In the genomic region with DNA sequence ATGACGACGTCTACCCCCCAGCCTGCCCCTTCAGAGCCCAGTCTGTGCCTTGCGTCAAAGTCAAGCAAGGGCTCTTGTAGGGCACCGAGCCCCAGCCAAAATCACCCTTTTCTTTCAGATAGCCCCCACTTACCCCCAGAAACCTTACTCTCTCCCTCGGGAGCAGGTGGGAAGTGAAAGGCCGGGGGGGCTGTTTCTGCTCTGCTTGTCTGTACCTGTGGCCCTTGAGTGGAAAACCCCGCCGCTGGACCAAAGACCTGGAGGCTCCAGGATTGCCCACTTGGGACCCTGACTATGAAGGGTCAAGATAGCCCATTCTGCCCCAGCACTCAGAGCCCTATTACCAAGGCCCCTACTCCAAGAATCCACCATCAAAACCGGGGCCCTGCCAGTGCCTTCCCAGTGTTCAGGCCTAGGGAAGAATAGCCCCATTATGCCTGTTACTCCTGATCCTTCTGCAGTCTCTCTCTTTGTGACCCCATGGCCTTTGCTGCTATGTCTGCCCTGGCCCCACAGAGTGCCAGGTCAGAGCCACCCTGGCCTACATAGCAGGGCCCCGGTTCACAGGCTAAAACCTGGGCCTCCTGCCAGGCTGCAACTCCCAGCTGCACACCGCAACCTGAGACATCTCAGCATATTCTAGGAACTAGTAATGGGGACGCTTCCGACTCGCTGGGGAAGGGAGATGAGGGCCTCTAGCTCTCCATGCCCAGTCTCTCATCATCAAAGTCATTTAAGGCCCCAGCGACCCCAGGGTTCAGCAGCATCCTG, we compare ENCODE assay signal across 1 cellular context.
TF ChIP-seq lines count a peak whose summit lies in the region.

No MANE protein-coding gene starts in this region.

TF ChIP-seq in K562, 482 proteins besides CTCF, POLR2A, EP300 and RAD21 (continues in another document):
- peak; percentile 4; the same call in 1 of the 2 replicates for TF ChIP-seq ARID1B (IDR thresholded peaks at IDR 0.05)
- no peak for TF ChIP-seq ATF1 (CRISPR knock-in tag; IDR thresholded peaks at IDR 0.05)
- TF ChIP-seq ATF1 (tag; IDR thresholded peaks at IDR 0.05), result 0 out of 2 replicates have a peak, but pooled peaks have one; percentile 59
- TF ChIP-seq FOXA3 (CRISPR knock-in tag; conservative IDR thresholded peaks at IDR 0.05 in 1 of 2, IDR thresholded peaks at IDR 0.05 in 1 of 2), result 0 out of 4 replicates have a peak, but pooled peaks of 1 of the 2 experiments have one; percentile 17
- TF ChIP-seq ZFX (CRISPR knock-in tag; IDR thresholded peaks at IDR 0.05), result peak; percentile 81
- TF ChIP-seq HMBOX1 (IDR thresholded peaks at IDR 0.05), result peak; percentile 28; the same call in 1 of the 2 replicates
- no peak; the same call in 1 of the 2 replicates for TF ChIP-seq CXXC5 (CRISPR knock-in tag; IDR thresholded peaks at IDR 0.05)
- no peak for TF ChIP-seq NR2C2 (CRISPR knock-in tag; IDR thresholded peaks at IDR 0.05)
- TF ChIP-seq NR2C2 (tag; IDR thresholded peaks at IDR 0.05), result peak; percentile 12; the same call in 1 of the 2 replicates
- 0 out of 4 replicates have a peak, but pooled peaks of 1 of the 2 experiments have one; percentile 34 for TF ChIP-seq UBTF (IDR thresholded peaks at IDR 0.05; ENCODE audit: borderline replicate concordance in 1 of 2, low read depth in 2 of 2, low read length in 2 of 2)
- TF ChIP-seq, protein P1, sequence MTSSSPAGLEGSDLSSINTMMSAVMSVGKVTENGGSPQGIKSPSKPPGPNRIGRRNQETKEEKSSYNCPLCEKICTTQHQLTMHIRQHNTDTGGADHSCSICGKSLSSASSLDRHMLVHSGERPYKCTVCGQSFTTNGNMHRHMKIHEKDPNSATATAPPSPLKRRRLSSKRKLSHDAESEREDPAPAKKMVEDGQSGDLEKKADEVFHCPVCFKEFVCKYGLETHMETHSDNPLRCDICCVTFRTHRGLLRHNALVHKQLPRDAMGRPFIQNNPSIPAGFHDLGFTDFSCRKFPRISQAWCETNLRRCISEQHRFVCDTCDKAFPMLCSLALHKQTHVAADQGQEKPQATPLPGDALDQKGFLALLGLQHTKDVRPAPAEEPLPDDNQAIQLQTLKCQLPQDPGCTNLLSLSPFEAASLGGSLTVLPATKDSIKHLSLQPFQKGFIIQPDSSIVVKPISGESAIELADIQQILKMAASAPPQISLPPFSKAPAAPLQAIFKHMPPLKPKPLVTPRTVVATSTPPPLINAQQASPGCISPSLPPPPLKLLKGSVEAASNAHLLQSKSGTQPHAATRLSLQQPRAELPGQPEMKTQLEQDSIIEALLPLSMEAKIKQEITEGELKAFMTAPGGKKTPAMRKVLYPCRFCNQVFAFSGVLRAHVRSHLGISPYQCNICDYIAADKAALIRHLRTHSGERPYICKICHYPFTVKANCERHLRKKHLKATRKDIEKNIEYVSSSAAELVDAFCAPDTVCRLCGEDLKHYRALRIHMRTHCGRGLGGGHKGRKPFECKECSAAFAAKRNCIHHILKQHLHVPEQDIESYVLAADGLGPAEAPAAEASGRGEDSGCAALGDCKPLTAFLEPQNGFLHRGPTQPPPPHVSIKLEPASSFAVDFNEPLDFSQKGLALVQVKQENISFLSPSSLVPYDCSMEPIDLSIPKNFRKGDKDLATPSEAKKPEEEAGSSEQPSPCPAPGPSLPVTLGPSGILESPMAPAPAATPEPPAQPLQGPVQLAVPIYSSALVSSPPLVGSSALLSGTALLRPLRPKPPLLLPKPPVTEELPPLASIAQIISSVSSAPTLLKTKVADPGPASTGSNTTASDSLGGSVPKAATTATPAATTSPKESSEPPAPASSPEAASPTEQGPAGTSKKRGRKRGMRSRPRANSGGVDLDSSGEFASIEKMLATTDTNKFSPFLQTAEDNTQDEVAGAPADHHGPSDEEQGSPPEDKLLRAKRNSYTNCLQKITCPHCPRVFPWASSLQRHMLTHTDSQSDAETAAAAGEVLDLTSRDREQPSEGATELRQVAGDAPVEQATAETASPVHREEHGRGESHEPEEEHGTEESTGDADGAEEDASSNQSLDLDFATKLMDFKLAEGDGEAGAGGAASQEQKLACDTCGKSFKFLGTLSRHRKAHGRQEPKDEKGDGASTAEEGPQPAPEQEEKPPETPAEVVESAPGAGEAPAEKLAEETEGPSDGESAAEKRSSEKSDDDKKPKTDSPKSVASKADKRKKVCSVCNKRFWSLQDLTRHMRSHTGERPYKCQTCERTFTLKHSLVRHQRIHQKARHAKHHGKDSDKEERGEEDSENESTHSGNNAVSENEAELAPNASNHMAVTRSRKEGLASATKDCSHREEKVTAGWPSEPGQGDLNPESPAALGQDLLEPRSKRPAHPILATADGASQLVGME (CRISPR knock-in tag; IDR thresholded peaks at IDR 0.05), result 0 out of 2 replicates have a peak, but pooled peaks have one; percentile 11
- TF ChIP-seq, protein P2, sequence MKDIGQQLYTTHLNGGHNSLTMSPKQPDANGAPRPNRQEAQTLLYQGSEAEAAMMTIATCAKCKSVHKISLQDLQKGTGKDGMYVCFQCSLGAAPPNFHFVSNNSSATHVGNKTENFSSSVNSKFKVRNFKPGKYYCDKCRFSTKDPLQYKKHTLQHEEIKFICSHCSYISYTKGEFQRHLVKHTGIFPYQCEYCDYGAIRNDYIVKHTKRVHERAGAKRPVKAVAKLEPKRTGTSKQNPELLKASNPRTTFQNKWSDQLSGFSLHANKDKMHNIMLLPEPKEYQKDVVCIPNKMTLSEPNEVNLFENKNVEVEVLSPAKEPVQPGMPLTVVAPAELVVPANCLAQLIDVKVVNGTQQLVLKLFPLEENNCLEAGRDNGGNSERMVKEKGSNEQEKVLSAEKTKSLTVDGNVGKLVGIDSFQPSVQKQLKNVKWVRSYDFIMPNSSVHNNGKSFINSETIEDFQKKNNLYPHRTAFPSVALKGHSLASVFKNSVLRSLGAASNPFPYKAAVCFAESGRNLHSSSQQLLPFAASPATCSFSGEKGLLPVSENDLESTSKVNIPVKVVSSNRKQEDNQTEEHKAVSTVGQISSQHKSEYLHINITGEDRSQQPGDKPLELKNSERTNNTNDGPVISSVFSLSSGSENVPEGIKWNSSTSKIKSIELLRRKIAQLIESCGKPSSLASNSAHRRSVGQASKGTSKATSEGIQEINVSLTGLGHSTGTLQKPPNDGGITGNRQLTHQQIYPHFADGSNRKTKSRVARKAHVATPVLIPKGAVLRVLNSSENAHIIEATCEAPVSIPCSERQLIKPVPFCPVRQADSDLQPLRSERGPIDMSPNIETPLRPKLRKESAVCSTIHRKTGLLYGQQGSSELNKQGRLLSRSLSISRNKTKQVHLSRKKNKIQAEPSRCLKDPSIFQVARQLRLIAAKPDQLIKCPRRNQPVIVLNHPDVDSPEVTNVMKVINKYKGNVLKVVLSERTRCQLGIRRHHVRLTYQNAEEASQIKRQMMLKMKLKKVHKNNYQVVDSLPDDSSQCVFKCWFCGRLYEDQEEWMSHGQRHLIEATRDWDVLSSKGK (CRISPR knock-in tag; IDR thresholded peaks at IDR 0.05), result no peak
- TF ChIP-seq CBFB (CRISPR knock-in tag; IDR thresholded peaks at IDR 0.05), result no peak
- peak; percentile 52; the same call in 1 of the 2 replicates for TF ChIP-seq ZNF124 (CRISPR knock-in tag; IDR thresholded peaks at IDR 0.05)
- TF ChIP-seq ZNF445 (CRISPR knock-in tag; IDR thresholded peaks at IDR 0.05; ENCODE audit: low read depth), result 0 out of 2 replicates have a peak, but pooled peaks have one; percentile 19
- TF ChIP-seq BCL6 (CRISPR knock-in tag; IDR thresholded peaks at IDR 0.05), result no peak
- 0 out of 2 replicates have a peak, but pooled peaks have one; percentile 24 for TF ChIP-seq ATF6 (CRISPR knock-in tag; IDR thresholded peaks at IDR 0.05)
- TF ChIP-seq ELF4 (CRISPR knock-in tag; IDR thresholded peaks at IDR 0.05), result peak; percentile 69; the same call in 1 of the 2 replicates
- TF ChIP-seq NRF1 (conservative IDR thresholded peaks at IDR 0.05 in 1 of 2, IDR thresholded peaks at IDR 0.05 in 1 of 2), result peak; percentile 3 to 53; a peak in 2 of 4 replicates
- peak; percentile 4; the same call in 1 of the 2 replicates for TF ChIP-seq TCF3 (CRISPR knock-in tag; IDR thresholded peaks at IDR 0.05)
- no peak for TF ChIP-seq SRSF7 (optimal IDR thresholded peaks at IDR 0.05; ENCODE audit: low read depth, low read length)
- TF ChIP-seq ZNF740 (CRISPR knock-in tag; IDR thresholded peaks at IDR 0.05), result 0 out of 2 replicates have a peak, but pooled peaks have one; percentile 10
- TF ChIP-seq ZNF740 (tag; IDR thresholded peaks at IDR 0.05), result no peak
- TF ChIP-seq PCBP2 (IDR thresholded peaks at IDR 0.05; ENCODE audit: low read depth, low read length, poor library complexity, severe bottlenecking), result no peak
- 0 out of 2 replicates have a peak, but pooled peaks have one; percentile 3 for TF ChIP-seq NFRKB (IDR thresholded peaks at IDR 0.05; ENCODE audit: low read depth)
- TF ChIP-seq ZC3H4 (CRISPR knock-in tag; IDR thresholded peaks at IDR 0.05; ENCODE audit: borderline replicate concordance), result peak; percentile 44; the same call in 1 of the 2 replicates
- TF ChIP-seq CHD1 (IDR thresholded peaks at IDR 0.05; ENCODE audit: low read length), result peak; percentile 8
- 0 out of 2 replicates have a peak, but pooled peaks have one; percentile 18 for TF ChIP-seq NR4A1 (CRISPR knock-in tag; IDR thresholded peaks at IDR 0.05)
- TF ChIP-seq NR4A1 (tag; IDR thresholded peaks at IDR 0.05), result no peak
- peak; percentile 2; the same call in 1 of the 2 replicates for TF ChIP-seq MBD2 (IDR thresholded peaks at IDR 0.05; ENCODE audit: borderline replicate concordance, low read depth)
- TF ChIP-seq TEAD4 (IDR thresholded peaks at IDR 0.05; ENCODE audit: low read length), result 0 out of 2 replicates have a peak, but pooled peaks have one; percentile 1
- no peak for TF ChIP-seq TEAD4 (CRISPR knock-in tag; IDR thresholded peaks at IDR 0.05; ENCODE audit: borderline replicate concordance)
- 0 out of 2 replicates have a peak, but pooled peaks have one; percentile 23 for TF ChIP-seq ETS1 (conservative IDR thresholded peaks at IDR 0.05; ENCODE audit: control insufficient read depth, low read depth, low read length)
- TF ChIP-seq FOXJ3 (CRISPR knock-in tag; IDR thresholded peaks at IDR 0.05), result no peak
- TF ChIP-seq ZNF263 (CRISPR knock-in tag; IDR thresholded peaks at IDR 0.05; ENCODE audit: borderline replicate concordance), result 0 out of 2 replicates have a peak, but pooled peaks have one; percentile 6
- TF ChIP-seq HDAC8 (tag; IDR thresholded peaks at IDR 0.05), result 0 out of 2 replicates have a peak, but pooled peaks have one; percentile 1
- peak; percentile 64 for TF ChIP-seq NFIC (IDR thresholded peaks at IDR 0.05)
- 0 out of 2 replicates have a peak, but pooled peaks have one; percentile 60 for TF ChIP-seq ESRRB (CRISPR knock-in tag; IDR thresholded peaks at IDR 0.05; ENCODE audit: borderline replicate concordance)
